10 cellular contexts compared by ENCODE assay signal in genomic region chr20:58661298-58662141, GRCh38. TPM values are rescaled to one million over a fixed set of nuclear protein-coding genes. Genes with fewer than 3 reads are reported as not detected.
DNase-seq lines count a peak whose midpoint lies in the region; ATAC-seq and TF ChIP-seq lines count a peak whose summit lies in the region.
"Had no signal": no experiment of that assay in that cellular context is flagged by ENCODE, and none has a peak within 500 bp of the region (broad histone marks: within the 10 kb centered on the region; RNA-seq: fewer than 3 reads in every experiment).

No MANE protein-coding gene starts in this region.

- no peak for DNase-seq in heart left ventricle
- DNase-seq in Right ventricle myocardium superior, result no peak
- DNase-seq in activated naive CD4-positive, alpha-beta T cell treated with anti-CD3 and anti-CD28 coated beads for 36 hours, result peak; percentile 62
- DNase-seq in mesothelial cell of epicardium (ENCODE audit: low spot score in 2 of 2, unreplicated experiment in 2 of 2), result no peak
- peak; percentile 55 to 62 for DNase-seq in thyroid gland
- no peak for DNase-seq in body of pancreas
- no peak for DNase-seq in GM23248
- no peak for DNase-seq in SJCRH30
- DNase-seq: MM.1S, posterior cingulate gyrus had no signal

- 52 to 65% (median 63%) methylated on average over 15 of the region's 15 CpGs for WGBS in heart left ventricle, 4 donors
- 40 to 49% methylated on average over 15 of the region's 15 CpGs for WGBS in thyroid gland, 2 donors
- 82 to 90% methylated on average over 14 to 15 of the region's 15 CpGs for whole genome bisulfite sequencing in body of pancreas, 2 donors
- 83 to 84% methylated on average over 15 of the region's 15 CpGs for WGBS in GM23248 (ENCODE audit: low coverage in 1 of 2, low lambda C conversion rate in 2 of 2, missing lambda C conversion rate in 2 of 2), 2 experiments

- CTCF ChIA-PET in activated naive CD4-positive, alpha-beta T cell treated with anti-CD3 and anti-CD28 coated beads for 36 hours (lab: Charles Lee), result interaction anchor here (3.7 kb wide), 1 partner anchor 10 kb away, joined by 31 read pairs; the partner anchor contains the start of gene STX16

- peak overlapping the region; percentile 96 for H3K27ac Mint-ChIP-seq in activated naive CD4-positive, alpha-beta T cell treated with anti-CD3 and anti-CD28 coated beads for 36 hours
- H3K27ac Mint-ChIP-seq in mesothelial cell of epicardium, result peak overlapping the region; percentile 37

- in situ Hi-C loops in GM23248 (cut with MboI), result no loop called here

- H3K27ac ChIP-seq in heart left ventricle (peak overlapping the region in 5 of 12 donors; percentile 4 to 66 (median 33)), thyroid gland (peak overlapping the region; percentile 75 to 86 (median 77)), body of pancreas (no peak overlapping the region), GM23248 (no peak overlapping the region), SJCRH30 (no peak overlapping the region)

- H4K20me1 ChIP-seq in GM23248 (ENCODE audit: insufficient read depth), result no peaks in the 10 kb centered on the region; the same call in 1 of the 2 replicates

- TF ChIP-seq POLR2A in heart left ventricle (IDR thresholded peaks at IDR 0.05) (no peak), thyroid gland (IDR thresholded peaks at IDR 0.05) (peak in 1 of 2 donors; percentile 6), body of pancreas (IDR thresholded peaks at IDR 0.05) (no peak)

- H3K27me3 Mint-ChIP-seq in activated naive CD4-positive, alpha-beta T cell treated with anti-CD3 and anti-CD28 coated beads for 36 hours (ENCODE audit: low read depth), result no peaks in the 10 kb centered on the region
- H3K27me3 Mint-ChIP-seq in mesothelial cell of epicardium (ENCODE audit: low read depth), result no peaks in the 10 kb centered on the region

- no peak overlapping the region for H3K9ac ChIP-seq in GM23248

- H3K4me3 ChIP-seq in heart left ventricle (no peak overlapping the region), thyroid gland (replicated peaks in 1 of 3) (no peak overlapping the region), body of pancreas (no peak overlapping the region), GM23248 (no peak overlapping the region), SJCRH30 (no peak overlapping the region)

- no peaks in the 10 kb centered on the region for H3K9me2 ChIP-seq in GM23248 (ENCODE audit: insufficient read depth)

- H3K27me3 ChIP-seq in heart left ventricle (no peaks in the 10 kb centered on the region), thyroid gland (no peaks in the 10 kb centered on the region), body of pancreas (no peaks in the 10 kb centered on the region), GM23248 (replicated peaks; ENCODE audit: insufficient read depth) (no peaks in the 10 kb centered on the region), SJCRH30 (peaks cover 4% of the 10 kb centered on the region; the same call in 1 of the 2 replicates)

- no peak overlapping the region for H3K4me2 ChIP-seq in GM23248 (ENCODE audit: unreplicated experiment)

- peaks cover 0 to 60% (median 38%) of the 10 kb centered on the region in 12 donors for H3K4me1 ChIP-seq in heart left ventricle
- H3K4me1 ChIP-seq in thyroid gland, result peaks cover 15 to 31% of the 10 kb centered on the region in 2 donors
- H3K4me1 ChIP-seq in body of pancreas, result peaks cover 18% of the 10 kb centered on the region
- peaks cover 23% of the 10 kb centered on the region for H3K4me1 ChIP-seq in GM23248 (ENCODE audit: insufficient read depth)
- H3K4me1 ChIP-seq in SJCRH30, result peaks cover 15% of the 10 kb centered on the region

- TF ChIP-seq CTCF in heart left ventricle (IDR thresholded peaks at IDR 0.05) (no peak), mesothelial cell of epicardium (IDR thresholded peaks at IDR 0.05; ENCODE audit: unreplicated experiment) (no peak), thyroid gland (IDR thresholded peaks at IDR 0.05) (no peak), body of pancreas (IDR thresholded peaks at IDR 0.05) (no peak)

- ATAC-seq in heart left ventricle (peak; percentile 16 to 71 (median 43)), Right ventricle myocardium superior (ENCODE audit: poor library complexity) (no peak), body of pancreas (no peak)

- intact Hi-C loops in heart left ventricle (cut with DNase I), result no loop called here
- intact Hi-C loops in Right ventricle myocardium superior (cut with DNase I), result no loop called here
- intact Hi-C loops in activated naive CD4-positive, alpha-beta T cell treated with anti-CD3 and anti-CD28 coated beads for 36 hours (cut with micrococcal nuclease), result no loop called here
- intact Hi-C loops in thyroid gland (cut with DNase I), result no loop called here
- intact Hi-C loops in body of pancreas (cut with DNase I), result no loop called here

- H3K36me3 ChIP-seq in heart left ventricle (peaks cover 0 to 56% (median 28%) of the 10 kb centered on the region in 9 donors), thyroid gland (no peaks in the 10 kb centered on the region), body of pancreas (replicated peaks in 1 of 2; ENCODE audit: insufficient read depth in 1 of 2, low read depth in 2 of 2) (peaks cover 0 to 6% of the 10 kb centered on the region in 2 donors), GM23248 (ENCODE audit: low read depth) (peaks cover 31% of the 10 kb centered on the region), SJCRH30 (peaks cover 46% of the 10 kb centered on the region)

- no peaks in the 10 kb centered on the region for H3K9me3 ChIP-seq in heart left ventricle
- no peaks in the 10 kb centered on the region for H3K9me3 ChIP-seq in thyroid gland
- H3K9me3 ChIP-seq in body of pancreas, result no peaks in the 10 kb centered on the region
- no peaks in the 10 kb centered on the region for H3K9me3 ChIP-seq in GM23248 (ENCODE audit: low read depth)
- H3K9me3 ChIP-seq in SJCRH30 (replicated peaks), result no peaks in the 10 kb centered on the region

- H3F3A ChIP-seq in GM23248 (ENCODE audit: insufficient read depth), result no peaks in the 10 kb centered on the region

- H3K36me3 Mint-ChIP-seq in activated naive CD4-positive, alpha-beta T cell treated with anti-CD3 and anti-CD28 coated beads for 36 hours (ENCODE audit: low read depth), result peaks cover 22% of the 10 kb centered on the region
- peaks cover 5% of the 10 kb centered on the region for H3K36me3 Mint-ChIP-seq in mesothelial cell of epicardium

- no peaks in the 10 kb centered on the region for H3K9me3 Mint-ChIP-seq in activated naive CD4-positive, alpha-beta T cell treated with anti-CD3 and anti-CD28 coated beads for 36 hours
- no peaks in the 10 kb centered on the region for H3K9me3 Mint-ChIP-seq in mesothelial cell of epicardium

- H3K79me2 ChIP-seq in GM23248 (ENCODE audit: insufficient read depth), result peaks cover 100% of the 10 kb centered on the region

- peaks cover 74% of the 10 kb centered on the region for H3K4me1 Mint-ChIP-seq in activated naive CD4-positive, alpha-beta T cell treated with anti-CD3 and anti-CD28 coated beads for 36 hours (ENCODE audit: low read depth)
- peaks cover 35% of the 10 kb centered on the region for H3K4me1 Mint-ChIP-seq in mesothelial cell of epicardium

- no peak overlapping the region for H2AFZ ChIP-seq in GM23248

- H3K4me3 Mint-ChIP-seq in activated naive CD4-positive, alpha-beta T cell treated with anti-CD3 and anti-CD28 coated beads for 36 hours, result peak overlapping the region; percentile 76
- H3K4me3 Mint-ChIP-seq in mesothelial cell of epicardium, result no peak overlapping the region

RNA-seq across cellular contexts. Expression of gene STX16, which starts 10.4 kb away (rescaled TPM):
- 10 to 100 TPM; 14.6 to 38.9 (median 25.6) TPM for total RNA-seq in heart left ventricle
- 10 to 100 TPM; 23.0 to 28.9 TPM for polyA plus RNA-seq in heart left ventricle
- 21.8 TPM for total RNA-seq in Right ventricle myocardium superior
- 100 to 1,000 TPM; 127 TPM for total RNA-seq in activated naive CD4-positive, alpha-beta T cell treated with anti-CD3 and anti-CD28 coated beads for 36 hours
- total RNA-seq in mesothelial cell of epicardium, result 85.9 to 87.5 TPM (median 86.1 TPM) in 3 replicates
- total RNA-seq in thyroid gland, result 10 to 100 TPM; 42.5 to 59.1 (median 53.0) TPM
- 10 to 100 TPM; 55.0 to 69.5 TPM for total RNA-seq in body of pancreas
- total RNA-seq in GM23248 (2014; rRNA removed; shearing (Covaris generic)), result 15.8 and 17.6 TPM in 2 replicates
- 30.6 and 36.9 TPM in 2 replicates for polyA plus RNA-seq in GM23248 (2016; fragmentation: Nextera tagmentation; extraction: Ambion mirVana)
- total RNA-seq in SJCRH30 (2014; rRNA removed; shearing (Covaris generic)), result 28.4 and 38.0 TPM in 2 replicates

RNA-seq across cellular contexts. Expression of gene NPEPL1, which starts 31.1 kb away (rescaled TPM):
- total RNA-seq in heart left ventricle (10 to 100 TPM; 18.5 to 33.4 (median 30.1) TPM), Right ventricle myocardium superior (24.4 TPM), mesothelial cell of epicardium (65.8 to 71.5 TPM (median 69.6 TPM) in 3 replicates), thyroid gland (10 to 100 TPM; 41.6 to 56.0 (median 47.2) TPM), body of pancreas (10 to 100 TPM; 31.4 to 38.2 TPM)
- polyA plus RNA-seq in heart left ventricle (10 to 100 TPM; 18.1 to 32.5 TPM), GM23248 (2016; fragmentation: Nextera tagmentation; extraction: Ambion mirVana) (46.1 and 49.8 TPM in 2 replicates)
- 10 to 100 TPM; 14.3 to 14.5 TPM for total RNA-seq in activated naive CD4-positive, alpha-beta T cell treated with anti-CD3 and anti-CD28 coated beads for 36 hours
- total RNA-seq in GM23248 (2014; rRNA removed; shearing (Covaris generic)), result 37.5 and 37.7 TPM in 2 replicates
- 3.9 and 6.3 TPM in 2 replicates for total RNA-seq in SJCRH30 (2014; rRNA removed; shearing (Covaris generic))

Comparison
In these comparisons a context has a peak if more than half of its experiments do, and no peak if none do; other contexts are left out.
1. ATAC-seq: peak in heart left ventricle (4 of 4); none in Right ventricle myocardium superior (single experiment) and body of pancreas (single experiment).
2. DNase-seq: peak in activated naive CD4-positive, alpha-beta T cell treated with anti-CD3 and anti-CD28 coated beads for 36 hours (single experiment) and thyroid gland (2 of 2); none in heart left ventricle (0 of 5), Right ventricle myocardium superior (single experiment), mesothelial cell of epicardium (0 of 2), body of pancreas (0 of 4), GM23248 (single experiment) and SJCRH30 (0 of 2).
3. H3K27ac ChIP-seq: peak in thyroid gland (3 of 3); none in body of pancreas (0 of 4), GM23248 (single experiment) and SJCRH30 (single experiment).